In the genomic region with DNA sequence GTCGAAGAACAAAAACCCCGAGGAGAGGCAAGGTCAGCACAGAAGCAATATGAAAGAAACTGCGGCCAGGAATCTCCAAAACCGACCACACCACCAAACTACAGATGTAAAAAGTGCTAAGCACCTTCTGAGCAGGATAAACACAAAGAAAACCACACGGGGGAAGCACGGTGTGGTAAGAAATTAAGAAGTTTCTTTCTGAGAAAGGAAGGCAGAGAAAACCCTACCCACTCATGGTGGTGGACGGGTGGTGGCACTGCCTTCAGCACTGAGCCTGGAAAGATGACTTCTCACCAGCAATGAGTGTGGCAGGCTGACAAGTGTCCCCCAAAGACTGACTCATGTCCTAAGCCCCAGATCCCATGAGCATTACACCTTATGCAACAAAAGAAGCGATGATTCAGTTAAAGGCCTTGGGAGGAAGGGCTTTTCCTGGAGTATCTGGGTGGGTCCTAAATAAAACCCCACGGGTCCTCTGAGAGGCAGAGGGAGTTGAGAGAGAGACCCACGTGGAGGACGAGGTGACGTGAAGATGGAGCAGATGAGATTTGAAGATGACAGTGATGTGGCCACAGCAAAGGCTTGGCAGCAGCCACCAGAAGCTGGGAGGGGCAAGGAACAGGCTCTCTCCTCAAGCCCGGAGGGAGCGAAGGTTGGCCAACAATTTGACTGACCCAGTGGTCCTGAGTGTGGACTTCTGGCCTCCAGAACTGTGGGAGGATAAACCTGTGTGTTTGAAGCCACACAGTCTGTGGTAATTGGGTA, we compare ENCODE assay signal across 8 cellular contexts.
DNase-seq lines count a peak whose midpoint lies in the region; ATAC-seq, FAIRE-seq and TF ChIP-seq lines count a peak whose summit lies in the region.

No MANE protein-coding gene starts in this region.

- peaks cover 13% of the 10 kb centered on the region for H3K4me1 Mint-ChIP-seq in neural crest cell

- H3K27me3 Mint-ChIP-seq in neural crest cell (ENCODE audit: low read depth) = no peaks in the 10 kb centered on the region

- TF ChIP-seq CTCF in neural crest cell (conservative IDR thresholded peaks at IDR 0.05) (no peak), omental fat pad (IDR thresholded peaks at IDR 0.05) (no peak)

- H3K27ac Mint-ChIP-seq in neural crest cell (ENCODE audit: unreplicated experiment) = peak overlapping the region; percentile 3

- FAIRE-seq in GM18507 (lab: Jason Lieb, UNC) = peak; percentile 18

- H3K36me3 Mint-ChIP-seq in neural crest cell (ENCODE audit: low read depth) = peaks cover 10% of the 10 kb centered on the region

- ATAC-seq in HG03103 (IDR thresholded peaks at IDR 0.05; ENCODE audit: low read depth, unreplicated experiment) = peak; percentile 76
- no peak for ATAC-seq in omental fat pad (ENCODE audit: low FRiP score)
- no peak for ATAC-seq in GM19467 (IDR thresholded peaks at IDR 0.05; ENCODE audit: unreplicated experiment)
- no peak for ATAC-seq in HG03457 (IDR thresholded peaks at IDR 0.05; ENCODE audit: unreplicated experiment)

- no peaks in the 10 kb centered on the region for H3K9me3 Mint-ChIP-seq in neural crest cell

- DNase-seq in GM18507 (ENCODE audit: extremely low spot score, insufficient read length, low read depth) = no peak
- peak; percentile 2 for DNase-seq in activated T-helper 1 cell treated with Interleukin-2 at 50 U/mL for 16 hours (ENCODE audit: low read depth)
- DNase-seq in neural crest cell (ENCODE audit: low read depth, low spot score) = no peak
- DNase-seq in omental fat pad (ENCODE audit: low spot score) = no peak
- no peak for DNase-seq in UCSD-AML1 (lab: John Stamatoyannopoulos, UW; ENCODE audit: unreplicated experiment)

- no peak overlapping the region for H3K4me3 Mint-ChIP-seq in neural crest cell
